In the genomic region with DNA sequence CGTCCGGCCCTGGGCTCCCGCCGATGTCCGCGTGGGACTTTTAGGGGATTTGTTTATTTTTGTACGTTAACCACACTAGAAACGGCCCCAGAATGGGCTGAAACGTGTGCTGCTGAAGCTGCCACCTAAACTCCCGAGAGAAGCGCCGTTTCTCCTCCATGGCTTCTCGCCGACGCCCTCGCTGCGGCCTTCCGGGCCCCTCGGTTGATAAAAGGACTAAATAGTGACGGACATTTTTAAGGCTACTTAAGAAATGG, we compare ENCODE assay signal across 7 cellular contexts. TPM values are rescaled to one million over a fixed set of nuclear protein-coding genes. Genes with fewer than 3 reads are reported as not detected.
DNase-seq lines count a peak whose midpoint lies in the region; ATAC-seq, FAIRE-seq and TF ChIP-seq lines count a peak whose summit lies in the region.

No MANE protein-coding gene starts in this region.

- ATAC-seq in GM21717 (IDR thresholded peaks at IDR 0.05; ENCODE audit: unreplicated experiment), result peak; percentile 1

- no peaks in the 10 kb centered on the region for H3K9me1 ChIP-seq in endothelial cell of umbilical vein (replicated peaks; ENCODE audit: control insufficient read depth, extremely low read depth, insufficient read depth, low read length)

- H3K9ac ChIP-seq in NT2/D1 (ENCODE audit: insufficient read length, low read depth) (peak overlapping the region; percentile 92), endothelial cell of umbilical vein (replicated peaks; ENCODE audit: extremely low read depth, insufficient read depth, low read length) (peak overlapping the region; percentile 87), parathyroid adenoma (no peak overlapping the region)

- H3K9me3 ChIP-seq in NT2/D1 (ENCODE audit: insufficient read depth, low read length) (no peaks in the 10 kb centered on the region), endothelial cell of umbilical vein (replicated peaks; ENCODE audit: control insufficient read depth, insufficient read depth, low read length) (no peaks in the 10 kb centered on the region), parathyroid adenoma (ENCODE audit: control insufficient read depth, low read length) (no peaks in the 10 kb centered on the region)

- no peaks in the 10 kb centered on the region for H4K20me1 ChIP-seq in endothelial cell of umbilical vein (replicated peaks; ENCODE audit: control insufficient read depth, extremely low read depth, insufficient read depth, low read length)

- H3K4me3 ChIP-seq in NT2/D1 (ENCODE audit: insufficient read length, low read depth) (peak overlapping the region; percentile 92), endothelial cell of umbilical vein (replicated peaks in 1 of 3; ENCODE audit: insufficient read depth in 1 of 3, low read depth in 1 of 3, low read length in 3 of 3) (peak overlapping the region; percentile 24 to 65 (median 45)), parathyroid adenoma (ENCODE audit: low read depth, low read length) (peak overlapping the region; percentile 63)

- POLR2A ChIA-PET in endothelial cell of umbilical vein (lab: Charles Lee), result interaction anchor here (1.4 kb wide), 1 partner anchor 9 kb away, joined by 7 read pairs; no protein-coding TSS in a partner anchor

- TF ChIP-seq POLR2A in endothelial cell of umbilical vein (IDR thresholded peaks at IDR 0.05; ENCODE audit: low read depth, low read length), result no peak

- intact Hi-C loops in endothelial cell of umbilical vein (cut with micrococcal nuclease), result loop anchor here (1.0 to 5.0 kb wide), 3 partner anchors 57 to 258 kb away; partner anchors contain the start of gene UBE2G2

- H3K36me3 ChIP-seq in NT2/D1 (ENCODE audit: insufficient read depth, insufficient read length, low read length) (peaks cover 13% of the 10 kb centered on the region), endothelial cell of umbilical vein (ENCODE audit: control insufficient read depth in 2 of 2, extremely low read depth in 1 of 2, insufficient read depth in 2 of 2, low read length in 2 of 2) (no peaks in the 10 kb centered on the region), parathyroid adenoma (ENCODE audit: control insufficient read depth, insufficient read depth, low read length) (no peaks in the 10 kb centered on the region)

- H2AFZ ChIP-seq in endothelial cell of umbilical vein (ENCODE audit: low read depth, low read length), result no peak overlapping the region
- H2AFZ ChIP-seq in parathyroid adenoma, result peak overlapping the region; percentile 77

- FAIRE-seq in endothelial cell of umbilical vein (lab: Jason Lieb, UNC), result no peak

- CTCF ChIA-PET in endothelial cell of umbilical vein (lab: Charles Lee), result interaction anchor here (0.6 to 3.3 kb wide), 11 partner anchors 13 to 263 kb away, joined by 3 to 19 read pairs (median 3); partner anchors contain the start of gene UBE2G2

- H3K27ac ChIP-seq in endothelial cell of umbilical vein (ENCODE audit: insufficient read depth, low read depth, low read length) (peak overlapping the region; percentile 93), parathyroid adenoma (peak overlapping the region; percentile 77)

- no peak for DNase-seq in NT2/D1 (ENCODE audit: low read depth, low spot score)
- DNase-seq in endothelial cell of umbilical vein (ENCODE audit: low read depth, low spot score), result peak; percentile 62
- DNase-seq in C1 segment of cervical spinal cord (lab: John Stamatoyannopoulos, UW), result no peak
- no peak for DNase-seq in mesenteric fat pad (ENCODE audit: low spot score)
- DNase-seq in AG08395 (ENCODE audit: low spot score), result no peak

- H3K27me3 ChIP-seq in NT2/D1 (ENCODE audit: insufficient read depth, insufficient read length) (peaks cover 20% of the 10 kb centered on the region), endothelial cell of umbilical vein (ENCODE audit: control insufficient read depth in 2 of 2, insufficient read depth in 2 of 2, low read length in 2 of 2) (no peaks in the 10 kb centered on the region), parathyroid adenoma (ENCODE audit: control insufficient read depth, insufficient read depth, low read length) (no peaks in the 10 kb centered on the region)

- BruUV-seq in endothelial cell of umbilical vein (replicated peaks; lab: Mats Ljungman, UMichigan), result TSS peak; percentile 51

- TF ChIP-seq CTCF in endothelial cell of umbilical vein (IDR thresholded peaks at IDR 0.05; ENCODE audit: extremely low read depth in 1 of 2, insufficient read depth in 1 of 2, low read depth in 1 of 2, low read length in 2 of 2) (no peak), parathyroid adenoma (IDR thresholded peaks at IDR 0.05) (no peak)

- H3K79me2 ChIP-seq in endothelial cell of umbilical vein (ENCODE audit: control insufficient read depth, insufficient read depth, low read length) (peaks cover 36% of the 10 kb centered on the region), parathyroid adenoma (peaks cover 6% of the 10 kb centered on the region)

- dilution Hi-C loops in endothelial cell of umbilical vein (cut with MboI; ENCODE audit: extremely low pct_ligation_motif_present, low sequenced_read_pairs), result no loop called here

- H3K4me2 ChIP-seq in endothelial cell of umbilical vein (ENCODE audit: insufficient read depth, low read length) (peak overlapping the region; percentile 58), parathyroid adenoma (ENCODE audit: low read length) (peak overlapping the region; percentile 54)

- H3K4me1 ChIP-seq in NT2/D1 (ENCODE audit: insufficient read depth, insufficient read length) (peaks cover 14% of the 10 kb centered on the region), endothelial cell of umbilical vein (ENCODE audit: control insufficient read depth, extremely low read depth, insufficient read depth, low read length) (peaks cover 59% of the 10 kb centered on the region), parathyroid adenoma (peaks cover 12% of the 10 kb centered on the region)

TF ChIP-seq in endothelial cell of umbilical vein, 7 proteins besides CTCF, POLR2A, EP300 and RAD21:
- no peak for TF ChIP-seq FOS (IDR thresholded peaks at IDR 0.05; ENCODE audit: borderline replicate concordance, insufficient read depth, low read length)
- TF ChIP-seq MYC (IDR thresholded peaks at IDR 0.05; ENCODE audit: low read depth, low read length), result no peak

RNA-seq across cellular contexts. Expression of gene PTTG1IP, which starts 0.7 kb away (rescaled TPM):
- total RNA-seq in endothelial cell of umbilical vein (406 and 415 TPM in 2 replicates), mesenteric fat pad (161 TPM)
- polyA plus RNA-seq in endothelial cell of umbilical vein, result 313 and 342 TPM in 2 replicates
- polyA plus RNA-seq in endothelial cell of umbilical vein (2011; cell fraction: cytosol; rRNA removed), result 289 and 309 TPM in 2 replicates
- 194 and 204 TPM in 2 replicates for polyA plus RNA-seq in endothelial cell of umbilical vein (2011; cell fraction: nucleus; rRNA removed)
- polyA plus RNA-seq in endothelial cell of umbilical vein (2012), result 314 and 368 TPM in 2 replicates
- 267 and 299 TPM in 2 replicates for polyA minus RNA-seq in endothelial cell of umbilical vein
- 103 TPM for polyA minus RNA-seq in endothelial cell of umbilical vein (2011; cell fraction: cytosol; rRNA and poly(A)+ RNA removed)
- 77.5 and 96.0 TPM in 2 replicates for polyA minus RNA-seq in endothelial cell of umbilical vein (2011; cell fraction: nucleus; rRNA and poly(A)+ RNA removed)

RNA-seq across cellular contexts. Expression of gene ITGB2, which starts 46.5 kb away (rescaled TPM):
- total RNA-seq in endothelial cell of umbilical vein, result 0.65 and 0.91 TPM in 2 replicates
- polyA plus RNA-seq in endothelial cell of umbilical vein, result 0.39 and 0.59 TPM in 2 replicates
- polyA plus RNA-seq in endothelial cell of umbilical vein (2011; cell fraction: cytosol; rRNA removed), result 0.26 and 0.87 TPM in 2 replicates
- polyA plus RNA-seq in endothelial cell of umbilical vein (2011; cell fraction: nucleus; rRNA removed), result 0.30 and 0.48 TPM in 2 replicates
- polyA plus RNA-seq in endothelial cell of umbilical vein (2012), result 0.94 and 1.9 TPM in 2 replicates
- polyA minus RNA-seq in endothelial cell of umbilical vein, result 0.19 TPM in 1 of 2 replicates, not detected in the other
- polyA minus RNA-seq in endothelial cell of umbilical vein (2011; cell fraction: cytosol; rRNA and poly(A)+ RNA removed), result 0.72 TPM
- polyA minus RNA-seq in endothelial cell of umbilical vein (2011; cell fraction: nucleus; rRNA and poly(A)+ RNA removed), result 0.58 TPM in 1 of 2 replicates, not detected in the other
- total RNA-seq in mesenteric fat pad, result 131 TPM

RNA-seq across cellular contexts. Expression of gene SUMO3, which starts 56.3 kb away (rescaled TPM):
- total RNA-seq in endothelial cell of umbilical vein (99.7 and 102 TPM in 2 replicates), mesenteric fat pad (82.2 TPM)
- polyA plus RNA-seq in endothelial cell of umbilical vein, result 109 and 123 TPM in 2 replicates
- polyA plus RNA-seq in endothelial cell of umbilical vein (2011; cell fraction: cytosol; rRNA removed), result 115 and 130 TPM in 2 replicates
- 46.3 and 55.9 TPM in 2 replicates for polyA plus RNA-seq in endothelial cell of umbilical vein (2011; cell fraction: nucleus; rRNA removed)
- polyA plus RNA-seq in endothelial cell of umbilical vein (2012), result 107 and 137 TPM in 2 replicates
- polyA minus RNA-seq in endothelial cell of umbilical vein, result 79.8 and 101 TPM in 2 replicates
- polyA minus RNA-seq in endothelial cell of umbilical vein (2011; cell fraction: cytosol; rRNA and poly(A)+ RNA removed), result 50.6 TPM
- 21.6 and 22.3 TPM in 2 replicates for polyA minus RNA-seq in endothelial cell of umbilical vein (2011; cell fraction: nucleus; rRNA and poly(A)+ RNA removed)

Comparison
In these comparisons a context has a peak if more than half of its experiments do, and no peak if none do; other contexts are left out.
1. RNA of gene ITGB2, which starts 46.5 kb away (total RNA-seq): 131 TPM in mesenteric fat pad (single experiment); 0.65 to 0.91 TPM in endothelial cell of umbilical vein; every median in the first group is over 10 times any median in the second.
2. Peak in every context shown above with its lines, with median percentiles within 50 percentile points of each other: H3K4me3 ChIP-seq.